In the genomic region with DNA sequence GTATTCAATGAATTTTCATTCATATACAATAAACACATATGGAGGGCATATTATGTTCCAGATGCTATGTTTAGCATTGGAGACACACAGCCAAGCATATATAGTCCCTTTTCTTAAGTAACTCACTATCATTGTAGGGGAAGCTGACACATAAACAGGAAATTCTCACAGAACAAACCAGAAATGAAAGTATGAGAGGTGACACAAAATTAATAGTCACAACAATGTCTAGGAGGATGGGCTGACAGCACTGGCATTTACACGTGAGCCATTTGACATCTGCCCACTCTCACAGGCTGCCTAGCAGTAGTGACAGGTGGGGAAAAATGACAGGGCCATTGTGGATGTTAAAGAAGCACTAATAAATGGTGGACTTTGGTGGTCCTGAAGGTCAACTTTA, we compare ENCODE assay signal across 8 cellular contexts. TPM values are rescaled to one million over a fixed set of nuclear protein-coding genes. Genes with fewer than 3 reads are reported as not detected.
A peak's percentile ranks its signal among the peaks of the same experiment; 100 is the strongest.
DNase-seq lines count a peak whose midpoint lies in the region; ATAC-seq and TF ChIP-seq lines count a peak whose summit lies in the region.

No MANE protein-coding gene starts in this region.

- H3K4me3 ChIP-seq in mucosa of rectum (ENCODE audit: low read length in 2 of 2) (peak overlapping the region in 1 of 2 donors; percentile 85), transverse colon (no peak overlapping the region)

- no peak for TF ChIP-seq CTCF in transverse colon (IDR thresholded peaks at IDR 0.05)

- no peaks in the 10 kb centered on the region for H3K27me3 Mint-ChIP-seq in activated T-helper 17 cell treated with anti-CD3 and anti-CD28 coated beads, Interleukin-2, amount 50 U/mL, for 72 hours

- peak overlapping the region; percentile 91 for H3K27ac Mint-ChIP-seq in activated T-helper 17 cell treated with anti-CD3 and anti-CD28 coated beads, Interleukin-2, amount 50 U/mL, for 72 hours

- 58 to 63% methylated on average over 1 of the region's 1 CpG for WGBS in transverse colon (ENCODE audit: low coverage in 1 of 2), 2 donors

- H3K9me3 ChIP-seq in mucosa of rectum (ENCODE audit: control insufficient read depth in 2 of 2, low read length in 2 of 2) (no peaks in the 10 kb centered on the region), transverse colon (no peaks in the 10 kb centered on the region)

- H3K36me3 ChIP-seq in mucosa of rectum (ENCODE audit: control insufficient read depth in 2 of 2, insufficient read depth in 2 of 2, low read length in 2 of 2): no peaks in the 10 kb centered on the region
- no peaks in the 10 kb centered on the region for H3K36me3 ChIP-seq in transverse colon

- peak; percentile 8 for ATAC-seq in activated T-helper 17 cell treated with anti-CD3 and anti-CD28 coated beads, Interleukin-2, amount 50 U/mL, for 72 hours (replicated peaks)
- no peak for ATAC-seq in HG02973 (IDR thresholded peaks at IDR 0.05; ENCODE audit: unreplicated experiment)

- H3K27ac ChIP-seq in mucosa of rectum (ENCODE audit: low read depth in 2 of 2, low read length in 2 of 2) (peak overlapping the region; percentile 99), transverse colon (peak overlapping the region; percentile 96 to 100 (median 100))

- peaks cover 12% of the 10 kb centered on the region for H3K4me1 Mint-ChIP-seq in activated T-helper 17 cell treated with anti-CD3 and anti-CD28 coated beads, Interleukin-2, amount 50 U/mL, for 72 hours

- H3K4me1 ChIP-seq in mucosa of rectum (ENCODE audit: control insufficient read depth in 2 of 2, insufficient read depth in 2 of 2, low read length in 2 of 2): peaks cover 6 to 18% of the 10 kb centered on the region in 2 donors
- H3K4me1 ChIP-seq in transverse colon: peaks cover 1 to 21% (median 16%) of the 10 kb centered on the region in 4 donors

- DNase-seq in activated CD8-positive, alpha-beta memory T cell treated with anti-CD3 and anti-CD28 coated beads, Interleukin-2, amount 50 U/mL, for 4 hours: peak; percentile 47
- no peak for DNase-seq in activated CD8-positive, alpha-beta memory T cell treated with anti-CD3 and anti-CD28 coated beads for 24 hours
- DNase-seq in transverse colon: no peak
- DNase-seq in NCI-H1048 (lab: John Stamatoyannopoulos, UW): no peak
- no peak for DNase-seq in cerebellar nuclear complex (lab: John Stamatoyannopoulos, UW)

- intact Hi-C loops in transverse colon (cut with DNase I; ENCODE audit: low total_unique reads): no loop called here

- peaks cover 26% of the 10 kb centered on the region for H3K36me3 Mint-ChIP-seq in activated T-helper 17 cell treated with anti-CD3 and anti-CD28 coated beads, Interleukin-2, amount 50 U/mL, for 72 hours (ENCODE audit: low read depth)

- TF ChIP-seq POLR2A in transverse colon (IDR thresholded peaks at IDR 0.05): peak; percentile 42

- H3K27me3 ChIP-seq in mucosa of rectum (ENCODE audit: control insufficient read depth in 2 of 2, insufficient read depth in 2 of 2, low read length in 2 of 2): no peaks in the 10 kb centered on the region
- no peaks in the 10 kb centered on the region for H3K27me3 ChIP-seq in transverse colon

- H3K9ac ChIP-seq in mucosa of rectum (ENCODE audit: low read depth in 1 of 2, low read length in 2 of 2): peak overlapping the region in 1 of 2 donors; percentile 19

- no peak for TF ChIP-seq EP300 in transverse colon (IDR thresholded peaks at IDR 0.05; ENCODE audit: low read depth)

- no peaks in the 10 kb centered on the region for H3K9me3 Mint-ChIP-seq in activated T-helper 17 cell treated with anti-CD3 and anti-CD28 coated beads, Interleukin-2, amount 50 U/mL, for 72 hours

- peak overlapping the region; percentile 94 for H3K4me3 Mint-ChIP-seq in activated T-helper 17 cell treated with anti-CD3 and anti-CD28 coated beads, Interleukin-2, amount 50 U/mL, for 72 hours

- in situ Hi-C loops in transverse colon (cut with MboI; ENCODE audit: low pct_ligation_motif_present in 1 of 4, low pct_unique_long_range_greater_than_20kb in 1 of 4, low sequenced_read_pairs in 3 of 4): no loop called here

RNA-seq across cellular contexts. Expression of a gene that starts 2.6 kb away (rescaled TPM):
- 10 to 100 TPM; 66.3 to 90.9 TPM for total RNA-seq in activated T-helper 17 cell treated with anti-CD3 and anti-CD28 coated beads, Interleukin-2, amount 50 U/mL, for 72 hours
- total RNA-seq in transverse colon: 10 to 100 TPM in 2 of 4 donors, 1 to 10 TPM in 2; 2.2 to 30.5 (median 14.9) TPM

RNA-seq across cellular contexts. Expression of a gene that starts 40.9 kb away (rescaled TPM):
- total RNA-seq in activated T-helper 17 cell treated with anti-CD3 and anti-CD28 coated beads, Interleukin-2, amount 50 U/mL, for 72 hours: 10 to 100 TPM; 23.7 to 33.7 TPM
- total RNA-seq in transverse colon: 10 to 100 TPM in 3 of 4 donors, 1 to 10 TPM in 1; 3.7 to 31.8 (median 19.6) TPM
